15 cellular contexts compared by ENCODE assay signal in the genomic region with DNA sequence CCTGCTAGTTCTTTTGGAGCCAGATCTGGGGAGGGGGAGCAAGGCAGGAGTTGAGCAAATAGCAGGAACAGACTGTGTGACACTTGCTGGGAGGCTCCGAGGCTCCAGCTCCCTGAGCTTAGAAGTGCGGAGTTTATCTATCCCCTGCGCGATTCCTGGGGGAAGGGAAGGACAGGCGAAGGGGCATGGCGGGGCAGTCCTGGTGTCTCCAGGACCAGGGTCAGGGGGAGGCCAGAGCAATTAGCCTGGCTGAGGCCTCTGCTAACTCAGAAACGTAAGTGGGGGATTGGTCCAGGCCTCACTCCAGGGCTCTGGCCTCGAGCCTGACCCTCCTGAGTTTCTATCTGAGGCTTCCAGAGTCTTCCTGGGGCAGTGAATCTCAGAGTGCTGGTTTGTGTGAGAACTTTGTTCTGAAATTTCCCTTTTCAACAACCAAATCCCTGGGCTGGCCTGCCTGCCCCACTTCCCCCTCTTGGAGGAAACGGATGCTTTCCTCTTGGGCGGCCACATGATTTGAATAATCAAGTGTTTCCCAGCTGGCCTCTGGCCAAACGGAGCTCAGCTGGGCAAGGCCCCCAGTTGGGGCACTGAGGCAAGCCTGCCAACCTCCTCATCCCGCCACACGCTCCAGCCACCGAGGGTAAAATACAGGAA. TPM values are rescaled to one million over a fixed set of nuclear protein-coding genes. Genes with fewer than 3 reads are reported as not detected.
DNase-seq lines count a peak whose midpoint lies in the region; ATAC-seq and TF ChIP-seq lines count a peak whose summit lies in the region.
"Had no signal": no experiment of that assay in that cellular context is flagged by ENCODE, and none has a peak within 500 bp of the region (broad histone marks: within the 10 kb centered on the region; RNA-seq: fewer than 3 reads in every experiment).

No MANE protein-coding gene starts in this region.

- no peaks in the 10 kb centered on the region for H3K27me3 Mint-ChIP-seq in H9 (ENCODE audit: low read depth)

- H3K27ac Mint-ChIP-seq in H9, result peak overlapping the region; percentile 32 to 92 (median 89); a peak in 4 of 7 replicates
- H3K27ac Mint-ChIP-seq: activated naive CD4-positive, alpha-beta T cell treated with anti-CD3 and anti-CD28 coated beads for 36 hours; naive thymus-derived CD4-positive, alpha-beta T cell; T-helper 17 cell had no signal

- H2AK5ac ChIP-seq in H9 (ENCODE audit: insufficient read length, low read length), result no peak overlapping the region

- no peaks in the 10 kb centered on the region for H3K9me3 Mint-ChIP-seq in H9
- H3K9me3 Mint-ChIP-seq: activated naive CD4-positive, alpha-beta T cell treated with anti-CD3 and anti-CD28 coated beads for 36 hours; naive thymus-derived CD4-positive, alpha-beta T cell had no signal

- no peak overlapping the region for H2BK20ac ChIP-seq in H9 (ENCODE audit: low read depth, low read length, poor library complexity, severe bottlenecking)

- H3K36me3 ChIP-seq in Panc1 (ENCODE audit: control insufficient read depth, insufficient read depth, low read length) (no peaks in the 10 kb centered on the region), H7 (replicated peaks; ENCODE audit: control insufficient read depth, insufficient read depth, low read length) (no peaks in the 10 kb centered on the region)

- no peak overlapping the region for H3K18ac ChIP-seq in H9 (ENCODE audit: insufficient read length, low read depth, low read length)

- no peak overlapping the region for H3K56ac ChIP-seq in H9 (ENCODE audit: insufficient read length, low read depth, low read length)

- no peak overlapping the region for H4K8ac ChIP-seq in H9 (replicated peaks; ENCODE audit: insufficient read length, low read depth, low read length)

- ATAC-seq in Panc1 (peak; percentile 42), HG02973 (IDR thresholded peaks at IDR 0.05; ENCODE audit: unreplicated experiment) (no peak), HG02571 (IDR thresholded peaks at IDR 0.05; ENCODE audit: unreplicated experiment) (no peak)
- ATAC-seq: naive thymus-derived CD4-positive, alpha-beta T cell; T-helper 17 cell had no signal

- H3K79me2 ChIP-seq in H9 (ENCODE audit: insufficient read depth, low read length), result peaks cover 2% of the 10 kb centered on the region; the same call in 1 of the 2 replicates

- H3K9me3 ChIP-seq in H9 (ENCODE audit: control insufficient read depth, low read depth, low read length) (no peaks in the 10 kb centered on the region), Panc1 (ENCODE audit: control insufficient read depth, insufficient read depth, low read depth, low read length) (no peaks in the 10 kb centered on the region)
- H3K9me3 ChIP-seq: testis had no signal

- CTCF ChIA-PET in Panc1 (lab: Charles Lee), result no interaction called here

- in situ Hi-C loops in Panc1 (cut with HindIII; ENCODE audit: low pct_unique_long_range_greater_than_20kb, low sequenced_read_pairs), result no loop called here

- H3K4me1 Mint-ChIP-seq in H9, result peaks cover 16 to 42% of the 10 kb centered on the region in 2 experiments

- TF ChIP-seq CTCF in H9 (conservative IDR thresholded peaks at IDR 0.05), result no peak
- TF ChIP-seq CTCF in Panc1 (IDR thresholded peaks at IDR 0.05), result no peak

- H2BK5ac ChIP-seq in H9 (ENCODE audit: insufficient read length, low read length), result peak overlapping the region; percentile 17

- no peaks in the 10 kb centered on the region; a peak in 1 of 7 replicates for H3K36me3 Mint-ChIP-seq in H9 (ENCODE audit: insufficient read depth in 1 of 3, low read depth in 3 of 3)
- H3K36me3 Mint-ChIP-seq: naive thymus-derived CD4-positive, alpha-beta T cell had no signal

- H4K91ac ChIP-seq in H9 (ENCODE audit: insufficient read length, low read depth, low read length), result no peak overlapping the region

- BruUV-seq in Panc1 (replicated peaks; lab: Mats Ljungman, UMichigan), result no TSS peak

- H3K27me3 ChIP-seq in H9 (ENCODE audit: insufficient read depth, low read length) (no peaks in the 10 kb centered on the region), Panc1 (ENCODE audit: control insufficient read depth, insufficient read depth, low read length) (no peaks in the 10 kb centered on the region), H7 (ENCODE audit: control insufficient read depth, insufficient read depth, low read length) (no peaks in the 10 kb centered on the region)
- H3K27me3 ChIP-seq: testis had no signal

- no peak overlapping the region for H4K5ac ChIP-seq in H9 (ENCODE audit: insufficient read length, low read depth, low read length)

- no peaks in the 10 kb centered on the region for H3K23me2 ChIP-seq in H9 (ENCODE audit: insufficient read length, low read depth, low read length, poor library complexity, severe bottlenecking)

- no peak overlapping the region for H2BK120ac ChIP-seq in H9 (ENCODE audit: low read depth, low read length, poor library complexity, severe bottlenecking)

- no peaks in the 10 kb centered on the region for H3K79me1 ChIP-seq in H9 (ENCODE audit: insufficient read depth, low read depth, low read length, poor library complexity, severe bottlenecking)

- no peak overlapping the region for H2BK12ac ChIP-seq in H9 (ENCODE audit: insufficient read length, low read depth, low read length)

- no peak overlapping the region for H3K4me3 ChIP-seq in Panc1 (ENCODE audit: low read depth in 2 of 2, low read length in 2 of 2)
- no peak overlapping the region for H3K4me3 ChIP-seq in H7 (ENCODE audit: insufficient read depth, low read depth, low read length)
- H3K4me3 ChIP-seq: testis had no signal

- POLR2A ChIA-PET in Panc1 (lab: Charles Lee), result no interaction called here

- H2AFZ ChIP-seq in H9 (ENCODE audit: low read length), result no peak overlapping the region

- H4K20me1 ChIP-seq in H9 (ENCODE audit: control insufficient read depth, insufficient read depth, insufficient read length), result no peaks in the 10 kb centered on the region

- no CpG with 5 or more reads among the region's 14 CpGs for WGBS in H9 (ENCODE audit: extremely low coverage, insufficient read length, low lambda C conversion rate)

- H3K23ac ChIP-seq in H9 (ENCODE audit: insufficient read length, low read depth, low read length), result no peak overlapping the region

- no peak overlapping the region for H3K4ac ChIP-seq in H9 (ENCODE audit: low read depth, low read length)

- H3K4me2 ChIP-seq in H9 (ENCODE audit: insufficient read depth, insufficient read length, low read length), result no peak overlapping the region

- intact Hi-C loops in Panc1 (cut with micrococcal nuclease; ENCODE audit: unreplicated experiment), result no loop called here
- intact Hi-C loops in head of caudate nucleus (cut with DNase I), result no loop called here

- H3K27ac ChIP-seq in H9 (ENCODE audit: insufficient read length, low read depth, low read length) (no peak overlapping the region), Panc1 (ENCODE audit: low read length) (no peak overlapping the region)
- H3K27ac ChIP-seq: testis had no signal

- peak overlapping the region; percentile 85; the same call in 1 of the 2 replicates for H2BK15ac ChIP-seq in H9 (ENCODE audit: low read depth, low read length)

- no peak overlapping the region for H3K4me3 Mint-ChIP-seq in H9
- H3K4me3 Mint-ChIP-seq: activated naive CD4-positive, alpha-beta T cell treated with anti-CD3 and anti-CD28 coated beads for 36 hours; naive thymus-derived CD4-positive, alpha-beta T cell; T-helper 17 cell had no signal

- DNase-seq in H9, result no peak
- no peak for DNase-seq in Panc1 (ENCODE audit: low read depth, low spot score)
- peak; percentile 32 to 82 (median 62) for DNase-seq in head of caudate nucleus
- peak; percentile 55 for DNase-seq in pons (ENCODE audit: low spot score)
- no peak for DNase-seq in H7
- DNase-seq in SKM-1 (lab: John Stamatoyannopoulos, UW; ENCODE audit: unreplicated experiment), result no peak
- DNase-seq: activated CD4-positive, alpha-beta T cell treated with anti-CD3 and anti-CD28 coated beads, Interleukin-2, amount 50 U/mL, for 4 hours; activated naive CD4-positive, alpha-beta T cell treated with anti-CD3 and anti-CD28 coated beads for 36 hours; naive thymus-derived CD4-positive, alpha-beta T cell; NCI-H187 treated with DMSO at 0.1 percent for 48 hours; OCI-M1; T-helper 17 cell; testis had no signal

- H3T11ph ChIP-seq in H9 (ENCODE audit: low read length), result no peak overlapping the region

- H3K9ac ChIP-seq in H9 (ENCODE audit: extremely low read depth, insufficient read length, low read length), result no peak overlapping the region

- H3K4me1 ChIP-seq in H9 (ENCODE audit: insufficient read depth, low read length) (peaks cover 2% of the 10 kb centered on the region; the same call in 1 of the 2 replicates), Panc1 (ENCODE audit: control insufficient read depth, insufficient read depth, low read length) (no peaks in the 10 kb centered on the region)
- H3K4me1 ChIP-seq: testis had no signal

- no peak overlapping the region for H3K14ac ChIP-seq in H9 (ENCODE audit: insufficient read depth, low read length)

RNA-seq across cellular contexts. Expression of a gene that starts 15.6 kb away (rescaled TPM):
- total RNA-seq in H9 (2021) (84.8 and 92.9 TPM in 2 replicates), Panc1 (2021; ENCODE audit: unreplicated experiment) (0.82 TPM)
- polyA plus RNA-seq in Panc1 (2012; ENCODE audit: insufficient read length), result 0.21 TPM
- total RNA-seq in H7 (2014; rRNA removed; shearing (Covaris generic)), result 181 and 187 TPM in 2 replicates
- total RNA-seq: activated naive CD4-positive, alpha-beta T cell treated with anti-CD3 and anti-CD28 coated beads for 36 hours; naive thymus-derived CD4-positive, alpha-beta T cell; T-helper 17 cell had no signal
- polyA plus RNA-seq: naive thymus-derived CD4-positive, alpha-beta T cell had no signal

Comparison
In these comparisons a context has a peak if more than half of its experiments do, and no peak if none do; other contexts are left out.
1. DNase-seq: peak in head of caudate nucleus (42 of 42) and pons (single experiment); none in H9 (single experiment), Panc1 (single experiment), H7 (single experiment) and SKM-1 (single experiment).
2. RNA of a gene that starts 15.6 kb away (total RNA-seq): 181 to 187 TPM in H7 and 84.8 to 92.9 TPM in H9; 0.82 TPM in Panc1 (single experiment); every median in the first group is over 10 times any median in the second.